ENCODE assay signal across 8 cellular contexts in genomic region chr6:35342258-35343091, GRCh38. TPM values are rescaled to one million over a fixed set of nuclear protein-coding genes. Genes with fewer than 3 reads are reported as not detected.
DNase-seq lines count a peak whose midpoint lies in the region; ATAC-seq, FAIRE-seq and TF ChIP-seq lines count a peak whose summit lies in the region.

TSS of gene PPARD (plus strand) at chr6:35342558. CDS start at chr6:35411088, 68,530 bp downstream.

- 0 to 1% (median 0%) methylated on average over 13 to 77 of the region's 77 CpGs for WGBS in adrenal gland, 4 donors
- under 1% methylated on average over 75 of the region's 77 CpGs for WGBS in prostate gland

- H3K27me3 ChIP-seq in adrenal gland (no peaks in the 10 kb centered on the region), prostate gland (replicated peaks; ENCODE audit: insufficient read depth) (no peaks in the 10 kb centered on the region)

- peak within 1 kb of the TSS in 3 of 4 donors; percentile 29 to 90 (median 75) for H3K4me3 ChIP-seq in adrenal gland
- H3K4me3 ChIP-seq in prostate gland: peak within 1 kb of the TSS; percentile 77 to 96

- CTCF ChIA-PET in T-cell (lab: Charles Lee): interaction anchor here (0.5 to 3.7 kb wide), 18 partner anchors 10 to 394 kb away, joined by 3 to 67 read pairs (median 4); partner anchors contain the start of genes FANCE (in 1 of the 2) and RPL10A (in 1 of the 2)

- ATAC-seq in HG02852 (IDR thresholded peaks at IDR 0.05; ENCODE audit: unreplicated experiment): peak; percentile 94
- peak; percentile 96 to 99 (median 98) for ATAC-seq in T-cell (replicated peaks in 1 of 4)
- peak; percentile 100 for ATAC-seq in left cardiac atrium

- intact Hi-C loops in adrenal gland (cut with DNase I) (loop anchor here (2.0 to 10.0 kb wide), 3 partner anchors 72 to 106 kb away; no protein-coding TSS in a partner anchor), left cardiac atrium (cut with DNase I) (loop anchor here (1.0 to 5.0 kb wide), 3 partner anchors 72 to 107 kb away; no protein-coding TSS in a partner anchor), prostate gland (cut with DNase I) (loop anchor here (1.0 to 10.0 kb wide), 4 partner anchors 72 to 392 kb away; partner anchors contain the start of genes ARMC12 and RPL10A)

- peaks cover 45 to 53% (median 53%) of the 10 kb centered on the region in 3 donors for H3K4me1 Mint-ChIP-seq in T-cell

- H3K36me3 ChIP-seq in adrenal gland (replicated peaks in 1 of 2) (peaks cover 0 to 12% of the 10 kb centered on the region in 2 donors), prostate gland (no peaks in the 10 kb centered on the region)

- H3K9me3 Mint-ChIP-seq in T-cell: no peaks in the 10 kb centered on the region

- peak within 1 kb of the TSS in 4 of 5 donors; percentile 81 to 90 (median 85) for H3K27ac ChIP-seq in adrenal gland
- peak within 1 kb of the TSS; percentile 93 to 95 for H3K27ac ChIP-seq in prostate gland

- H3K4me1 ChIP-seq in adrenal gland (replicated peaks in 1 of 2): peaks cover 11 to 26% of the 10 kb centered on the region in 2 donors
- no peaks in the 10 kb centered on the region for H3K4me1 ChIP-seq in prostate gland (replicated peaks)

- peaks cover 16% of the 10 kb centered on the region for H3K36me3 Mint-ChIP-seq in T-cell

- FAIRE-seq in GM12892 (lab: Jason Lieb, UNC): peak; percentile 99
- peak; percentile 87 for FAIRE-seq in urothelium cell line (lab: Jason Lieb, UNC)

- peak within 1 kb of the TSS; percentile 93 to 96 (median 93) for H3K4me3 Mint-ChIP-seq in T-cell

- no peaks in the 10 kb centered on the region for H3K9me3 ChIP-seq in adrenal gland (replicated peaks in 1 of 3)
- H3K9me3 ChIP-seq in prostate gland: no peaks in the 10 kb centered on the region

- DNase-seq in GM12892 (ENCODE audit: insufficient read length) (peak; percentile 99), NCI-H1436 treated with DMSO at 0.1 percent for 48 hours (lab: John Stamatoyannopoulos, UW) (peak; percentile 28), T-cell (peak; percentile 88 to 98 (median 95)), adrenal gland (peak; percentile 98 to 99 (median 98)), left cardiac atrium (peak; percentile 98), prostate gland (ENCODE audit: low spot score) (peak; percentile 98), urothelium cell line (ENCODE audit: low spot score) (peak; percentile 100)

- H3K27ac Mint-ChIP-seq in T-cell: peak within 1 kb of the TSS; percentile 91 to 96

- TF ChIP-seq POLR2A in GM12892 (IDR thresholded peaks at IDR 0.05; ENCODE audit: low read depth, low read length): no peak
- peak; percentile 71 to 92 for TF ChIP-seq POLR2A in adrenal gland (IDR thresholded peaks at IDR 0.05)
- peak; percentile 98 for TF ChIP-seq POLR2A in prostate gland (IDR thresholded peaks at IDR 0.05)

- H3K27me3 Mint-ChIP-seq in T-cell: no peaks in the 10 kb centered on the region

- TF ChIP-seq CTCF in adrenal gland (IDR thresholded peaks at IDR 0.05): peak; percentile 88 to 100 (median 99)
- TF ChIP-seq CTCF in prostate gland (IDR thresholded peaks at IDR 0.05): peak; percentile 98 to 100 (median 100)

- POLR2A ChIA-PET in T-cell (lab: Charles Lee): interaction anchor here in 1 of 2 donors (0.7 to 1.1 kb wide), 3 partner anchors 10 to 130 kb away, joined by 3 read pairs; no protein-coding TSS in a partner anchor

RNA-seq across cellular contexts. Expression of gene PPARD, which starts in this region (rescaled TPM):
- polyA plus RNA-seq in GM12892 (2012; ENCODE audit: missing spikeins): 7.0 TPM
- 10 to 100 TPM; 36.8 to 41.3 (median 37.9) TPM for total RNA-seq in T-cell
- 10 to 100 TPM; 14.9 to 32.9 (median 21.6) TPM for total RNA-seq in adrenal gland
- 10 to 100 TPM; 15.3 to 39.8 (median 29.5) TPM for polyA plus RNA-seq in adrenal gland
- 10 to 100 TPM; 14.1 to 21.3 TPM for total RNA-seq in left cardiac atrium
- 10 to 100 TPM; 21.2 to 24.1 TPM for total RNA-seq in prostate gland

Comparison
In these comparisons a context has a peak if more than half of its experiments do, and no peak if none do; other contexts are left out.
1. Peak in every context shown above with its lines: DNase-seq, ATAC-seq, H3K4me3 ChIP-seq and H3K27ac ChIP-seq.
2. DNase-seq: peak in every context shown above with its lines; median percentile 100 in urothelium cell line; 99 in GM12892; 98 in adrenal gland; 98 in left cardiac atrium; 98 in prostate gland; 95 in T-cell; 28 in NCI-H1436 treated with DMSO at 0.1 percent for 48 hours.